28 cellular contexts compared by ENCODE assay signal in the genomic region with DNA sequence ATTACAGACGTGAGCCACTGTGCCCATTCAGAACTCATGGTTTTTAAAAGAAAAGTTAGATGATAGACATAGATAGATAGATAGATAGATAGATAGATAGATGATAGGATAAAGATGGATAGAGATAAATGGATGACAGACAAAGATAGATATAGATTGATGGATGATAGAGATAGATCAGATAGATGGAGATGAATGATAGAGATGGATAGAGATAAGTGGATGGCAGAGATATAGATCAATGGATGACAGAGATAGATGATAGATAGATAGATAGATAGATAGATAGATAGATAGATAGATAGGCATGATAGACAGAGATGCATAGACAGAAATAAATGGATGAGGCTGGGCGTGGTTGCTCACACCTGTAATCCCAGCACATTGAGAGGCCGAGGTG.
"Had no signal": no experiment of that assay in that cellular context is flagged by ENCODE, and none has a peak within 500 bp of the region (broad histone marks: within the 10 kb centered on the region; RNA-seq: fewer than 3 reads in every experiment).

No MANE protein-coding gene starts in this region.

- H3K36me3 Mint-ChIP-seq: mesothelial cell of epicardium, naive B cell had no signal

- FAIRE-seq: endometrium, islet of Langerhans, keratinocyte had no signal

- H3K4me1 ChIP-seq: colonic mucosa, gastrocnemius medialis, heart right ventricle, left lung, lower lobe of right lung had no signal

- H3K27me3 Mint-ChIP-seq: dendritic cell treated with granulocyte-macrophage colony-stimulating factor and Interleukin-4, amounts not matched to agents 40 ng/mL and 50 ng/mL, for 4 days; naive B cell had no signal

- H3K4me3 ChIP-seq: colonic mucosa, esophagus squamous epithelium, gastrocnemius medialis, heart right ventricle, left lung, lower lobe of right lung, mucosa of descending colon had no signal

- H3K27ac Mint-ChIP-seq: dendritic cell treated with granulocyte-macrophage colony-stimulating factor and Interleukin-4, amounts not matched to agents 40 ng/mL and 50 ng/mL, for 4 days; effector memory CD8-positive, alpha-beta T cell; endodermal cell; mesothelial cell of epicardium had no signal

- H3K9me3 ChIP-seq: colonic mucosa, esophagus squamous epithelium, gastrocnemius medialis, heart right ventricle, left lung, lower lobe of right lung, mucosa of descending colon had no signal

- H3K4me1 Mint-ChIP-seq: mesothelial cell of epicardium, naive B cell had no signal

- ATAC-seq: effector memory CD8-positive, alpha-beta T cell; esophagus mucosa; gastrocnemius medialis; heart right ventricle; left cardiac atrium; left lung; left ventricle myocardium superior; lower lobe of right lung; mucosa of descending colon had no signal

- H3K27ac ChIP-seq: epithelial cell of prostate, gastrocnemius medialis, heart right ventricle, left lung, lower lobe of right lung had no signal

- H3K4me3 Mint-ChIP-seq: dendritic cell treated with granulocyte-macrophage colony-stimulating factor and Interleukin-4, amounts not matched to agents 40 ng/mL and 50 ng/mL, for 4 days; effector memory CD8-positive, alpha-beta T cell; endodermal cell; mesothelial cell of epicardium had no signal

- H3K36me3 ChIP-seq: colonic mucosa, esophagus squamous epithelium, gastrocnemius medialis, heart right ventricle, left lung, lower lobe of right lung had no signal

- H3K27me3 ChIP-seq: colonic mucosa, esophagus squamous epithelium, gastrocnemius medialis, heart right ventricle, left lung had no signal

- H3K9me3 Mint-ChIP-seq: dendritic cell treated with granulocyte-macrophage colony-stimulating factor and Interleukin-4, amounts not matched to agents 40 ng/mL and 50 ng/mL, for 4 days; effector memory CD8-positive, alpha-beta T cell had no signal

- DNase-seq: colonic mucosa; cortex of kidney; effector CD8-positive, alpha-beta T cell; effector memory CD8-positive, alpha-beta T cell; erythroblast; esophagus squamous epithelium; foreskin fibroblast; foreskin melanocyte; gastrocnemius medialis; glutamatergic neuron; head of caudate nucleus; heart right ventricle; hippocampal formation; left cardiac atrium; left lung; left ventricle myocardium superior; lower lobe of right lung; mesenchymal stem cell; mucosa of descending colon; naive B cell had no signal
